Comparison of ENCODE assay signal across 11 cellular contexts in the genomic region with DNA sequence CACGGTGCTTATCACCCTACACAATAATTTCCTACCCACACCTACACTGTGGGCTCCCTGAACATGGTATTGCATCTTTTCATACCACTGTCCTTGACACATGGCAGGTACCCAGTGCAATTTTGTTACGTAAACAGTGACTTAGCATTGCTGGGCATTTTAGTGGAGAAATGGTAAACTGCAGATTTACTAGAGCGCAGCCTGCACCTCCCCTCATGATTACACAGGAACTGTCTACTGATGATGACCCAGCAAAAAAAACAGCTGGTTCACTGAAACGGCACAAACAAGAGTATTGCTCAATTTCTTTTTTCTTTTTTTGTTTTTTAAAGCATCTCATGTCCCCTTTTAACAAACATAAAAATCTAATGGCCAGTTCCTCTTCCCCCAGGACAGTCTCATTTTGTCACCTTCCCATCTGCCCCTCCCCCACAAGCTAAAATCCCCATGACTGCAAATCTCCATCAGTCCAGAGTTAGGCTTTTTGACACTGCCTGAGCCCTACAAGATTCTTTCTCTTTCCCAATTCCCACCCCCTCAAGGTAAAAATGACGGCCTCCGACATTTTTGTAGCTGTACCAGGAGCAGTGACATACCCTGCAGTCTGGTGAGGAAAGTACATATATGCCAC. TPM values are rescaled to one million over a fixed set of nuclear protein-coding genes. Genes with fewer than 3 reads are reported as not detected.
DNase-seq lines count a peak whose midpoint lies in the region; FAIRE-seq and TF ChIP-seq lines count a peak whose summit lies in the region.
"Had no signal": no experiment of that assay in that cellular context is flagged by ENCODE, and none has a peak within 500 bp of the region (broad histone marks: within the 10 kb centered on the region; RNA-seq: fewer than 3 reads in every experiment).

No MANE protein-coding gene starts in this region.

- peak overlapping the region; percentile 60 for H3K27ac ChIP-seq in CD8-positive, alpha-beta memory T cell (ENCODE audit: low read depth, low read length)
- H3K27ac ChIP-seq in trophoblast cell (ENCODE audit: low read depth, low read length): no peak overlapping the region
- no peak overlapping the region for H3K27ac ChIP-seq in SJCRH30

- no peaks in the 10 kb centered on the region for H3K9me3 ChIP-seq in CD8-positive, alpha-beta memory T cell (ENCODE audit: low read length)
- H3K9me3 ChIP-seq in trophoblast cell (ENCODE audit: insufficient read depth, low read depth, low read length) (no peaks in the 10 kb centered on the region), SJCRH30 (replicated peaks) (no peaks in the 10 kb centered on the region)

- WGBS in trophoblast cell (ENCODE audit: extremely low coverage, insufficient coverage, insufficient read length): no CpG with 5 or more reads among the region's 6 CpGs

- H3K14ac ChIP-seq in trophoblast cell (ENCODE audit: low read length): no peak overlapping the region

- no peak overlapping the region for H4K8ac ChIP-seq in trophoblast cell (ENCODE audit: low read depth, low read length)

- no peak for FAIRE-seq in GM19239 (lab: Jason Lieb, UNC)
- FAIRE-seq: bronchial epithelial cell, kidney had no signal

- no peak overlapping the region for H3K4me2 ChIP-seq in trophoblast cell (ENCODE audit: low read length)

- H3K9ac ChIP-seq in trophoblast cell (ENCODE audit: low read length): no peak overlapping the region

- no peak for DNase-seq in CD8-positive, alpha-beta memory T cell
- DNase-seq in NOMO-1 (lab: John Stamatoyannopoulos, UW; ENCODE audit: unreplicated experiment in 2 of 2): peak; percentile 32 to 47
- no peak for DNase-seq in endothelial cell (ENCODE audit: low spot score)
- peak; percentile 44 to 77 for DNase-seq in trophoblast cell
- DNase-seq in GM19239 (ENCODE audit: insufficient read length, low spot score): no peak
- DNase-seq in SJCRH30: no peak
- DNase-seq in DMS 273 treated with DMSO at 0.1 percent for 48 hours (lab: John Stamatoyannopoulos, UW): no peak
- no peak for DNase-seq in 8988T
- DNase-seq: kidney, NCI-H1105 had no signal

- H4K12ac ChIP-seq in trophoblast cell (ENCODE audit: low read depth, low read length): no peak overlapping the region

- no peaks in the 10 kb centered on the region for H3K27me3 Mint-ChIP-seq in CD8-positive, alpha-beta memory T cell
- H3K27me3 Mint-ChIP-seq in endothelial cell (ENCODE audit: unreplicated experiment): peaks cover 13% of the 10 kb centered on the region

- no peaks in the 10 kb centered on the region for H3K9me3 Mint-ChIP-seq in CD8-positive, alpha-beta memory T cell
- H3K9me3 Mint-ChIP-seq in endothelial cell (ENCODE audit: unreplicated experiment): no peaks in the 10 kb centered on the region

- no peak overlapping the region for H2BK5ac ChIP-seq in trophoblast cell (ENCODE audit: low read depth, low read length, poor library complexity)

- peaks cover 26% of the 10 kb centered on the region for H3K36me3 ChIP-seq in CD8-positive, alpha-beta memory T cell (ENCODE audit: insufficient read depth, low read length)
- peaks cover 36 to 40% of the 10 kb centered on the region in 2 experiments for H3K36me3 ChIP-seq in trophoblast cell (ENCODE audit: control insufficient read depth in 1 of 2, insufficient read depth in 2 of 2, low read length in 2 of 2)
- peaks cover 23% of the 10 kb centered on the region for H3K36me3 ChIP-seq in SJCRH30

- TF ChIP-seq CTCF in endothelial cell (IDR thresholded peaks at IDR 0.05; ENCODE audit: unreplicated experiment): no peak

- POLR2A ChIA-PET in CD8-positive, alpha-beta memory T cell (lab: Charles Lee): interaction anchor here (0.6 to 1.1 kb wide), 2 partner anchors 210 to 554 kb away, joined by 3 read pairs; no protein-coding TSS in a partner anchor

- H3K18ac ChIP-seq in trophoblast cell (ENCODE audit: low read length): no peak overlapping the region

- CTCF ChIA-PET in CD8-positive, alpha-beta memory T cell (lab: Charles Lee): interaction anchor here (0.8 to 2.6 kb wide), 3 partner anchors 65 to 233 kb away, joined by 3 to 8 read pairs (median 4); a partner anchor contains a TSS

- H3K4me1 Mint-ChIP-seq in CD8-positive, alpha-beta memory T cell: peaks cover 21 to 33% (median 32%) of the 10 kb centered on the region in 3 donors
- peaks cover 17% of the 10 kb centered on the region for H3K4me1 Mint-ChIP-seq in endothelial cell (ENCODE audit: unreplicated experiment)

- no peak overlapping the region for H3K4me3 ChIP-seq in CD8-positive, alpha-beta memory T cell (ENCODE audit: low read length)
- no peak overlapping the region for H3K4me3 ChIP-seq in trophoblast cell (ENCODE audit: low read depth, low read length)
- H3K4me3 ChIP-seq in SJCRH30: no peak overlapping the region

- H3K36me3 Mint-ChIP-seq in CD8-positive, alpha-beta memory T cell: peaks cover 0 to 58% (median 11%) of the 10 kb centered on the region in 3 donors
- peaks cover 35% of the 10 kb centered on the region for H3K36me3 Mint-ChIP-seq in endothelial cell (ENCODE audit: low read depth, unreplicated experiment)

- H3K27ac Mint-ChIP-seq in CD8-positive, alpha-beta memory T cell: peak overlapping the region in 7 of 8 donors; percentile 19 to 92 (median 52)
- H3K27ac Mint-ChIP-seq in endothelial cell (ENCODE audit: unreplicated experiment): no peak overlapping the region

- no peak overlapping the region for H4K91ac ChIP-seq in trophoblast cell (ENCODE audit: low read depth, low read length)

- H2AK5ac ChIP-seq in trophoblast cell (ENCODE audit: low read length): no peak overlapping the region

- H3K4ac ChIP-seq in trophoblast cell (ENCODE audit: low read depth, low read length): peak overlapping the region; percentile 67

- H3K79me1 ChIP-seq in trophoblast cell (ENCODE audit: low read length): peaks cover 8% of the 10 kb centered on the region

- peak overlapping the region in 5 of 7 donors; percentile 57 to 98 (median 89) for H3K4me3 Mint-ChIP-seq in CD8-positive, alpha-beta memory T cell
- H3K4me3 Mint-ChIP-seq in endothelial cell (ENCODE audit: unreplicated experiment): peak overlapping the region; percentile 77

- H3K4me1 ChIP-seq in CD8-positive, alpha-beta memory T cell (ENCODE audit: insufficient read depth, low read length): peaks cover 25% of the 10 kb centered on the region
- H3K4me1 ChIP-seq in trophoblast cell (ENCODE audit: control insufficient read depth in 1 of 2, insufficient read depth in 2 of 2, low read length in 2 of 2): peaks cover 3 to 4% of the 10 kb centered on the region in 2 experiments
- H3K4me1 ChIP-seq in SJCRH30: no peaks in the 10 kb centered on the region; the same call in 1 of the 2 replicates

- no peak overlapping the region for H2AFZ ChIP-seq in trophoblast cell (ENCODE audit: insufficient read depth, low read length, poor library complexity)

- no peak overlapping the region for H3K23ac ChIP-seq in trophoblast cell (ENCODE audit: low read length)

- no peak overlapping the region for H2BK12ac ChIP-seq in trophoblast cell (ENCODE audit: low read length)

- H3K27me3 ChIP-seq in CD8-positive, alpha-beta memory T cell (ENCODE audit: insufficient read depth, low read length, poor library complexity, severe bottlenecking): no peaks in the 10 kb centered on the region
- H3K27me3 ChIP-seq in trophoblast cell (ENCODE audit: insufficient read depth, low read length): no peaks in the 10 kb centered on the region
- peaks cover 6% of the 10 kb centered on the region; the same call in 1 of the 2 replicates for H3K27me3 ChIP-seq in SJCRH30

- peaks cover 7% of the 10 kb centered on the region for H3K79me2 ChIP-seq in trophoblast cell (ENCODE audit: control insufficient read depth, insufficient read depth, low read length, poor library complexity)

- H2BK120ac ChIP-seq in trophoblast cell (ENCODE audit: insufficient read depth, low read length, poor library complexity): no peak overlapping the region

RNA-seq across cellular contexts. Expression of a gene that starts 2.8 kb away (rescaled TPM):
- total RNA-seq in CD8-positive, alpha-beta memory T cell: 10 to 100 TPM; 19.9 to 21.3 TPM
- 13.9 TPM for polyA plus RNA-seq in CD8-positive, alpha-beta memory T cell
- total RNA-seq in endothelial cell (ENCODE audit: unreplicated experiment): 23.8 TPM
- 12.1 and 12.8 TPM in 2 replicates for polyA plus RNA-seq in trophoblast cell (2013)
- 13.3 and 14.6 TPM in 2 replicates for total RNA-seq in SJCRH30 (2014; rRNA removed; shearing (Covaris generic))

RNA-seq across cellular contexts. Expression of a gene that starts 34.0 kb away (rescaled TPM):
- total RNA-seq in CD8-positive, alpha-beta memory T cell: 10 to 100 TPM; 21.9 to 22.1 TPM
- polyA plus RNA-seq in CD8-positive, alpha-beta memory T cell: 3.7 TPM
- 13.9 TPM for total RNA-seq in endothelial cell (ENCODE audit: unreplicated experiment)
- 10.7 TPM in 2 replicates for polyA plus RNA-seq in trophoblast cell (2013)
- 8.2 and 9.4 TPM in 2 replicates for total RNA-seq in SJCRH30 (2014; rRNA removed; shearing (Covaris generic))

Comparison
In these comparisons a context has a peak if more than half of its experiments do, and no peak if none do; other contexts are left out.
1. DNase-seq: peak in NOMO-1 (2 of 2) and trophoblast cell (2 of 2); none in CD8-positive, alpha-beta memory T cell (0 of 5), endothelial cell (single experiment), GM19239 (single experiment), SJCRH30 (0 of 2), DMS 273 treated with DMSO at 0.1 percent for 48 hours (single experiment) and 8988T (single experiment).